In genomic region chr11:2251138-2251537, GRCh38 we compare ENCODE assay signal across 26 cellular contexts. TPM values are rescaled to one million over a fixed set of nuclear protein-coding genes. Genes with fewer than 3 reads are reported as not detected.
"Had no signal": no experiment of that assay in that cellular context is flagged by ENCODE, and none has a peak within 500 bp of the region (broad histone marks: within the 10 kb centered on the region; RNA-seq: fewer than 3 reads in every experiment).

No MANE protein-coding gene starts in this region.

- H3K4me2 ChIP-seq: KMS-11 had no signal

- H3K9me3 Mint-ChIP-seq: activated CD4-positive, alpha-beta memory T cell treated with anti-CD3 and anti-CD28 coated beads, Interleukin-2, amount 10 ng/mL, durations not matched to agents 7 days and 5 days; activated CD4-positive, alpha-beta T cell treated with anti-CD3 and anti-CD28 coated beads, Interleukin-2, amount 10 ng/mL, durations not matched to agents 7 days and 5 days; activated naive CD8-positive, alpha-beta T cell treated with anti-CD3 and anti-CD28 coated beads, Interleukin-2, amount 10 ng/mL, durations not matched to agents 7 days and 5 days; T-helper 1 cell treated with Interleukin-12 subunit alpha and Interleukin-12 subunit beta and Interleukin-4 antibody, amounts not matched to agents 30 μg/mL and 1 μg/mL, for 36 hours had no signal

- H3K27ac ChIP-seq: adrenal gland, breast epithelium, KMS-11 had no signal

- H3K4me1 Mint-ChIP-seq: activated B cell treated with CpG ODN at 0.5 μM for 24 hours; activated CD4-positive, alpha-beta memory T cell treated with anti-CD3 and anti-CD28 coated beads, Interleukin-2, amount 10 ng/mL, durations not matched to agents 7 days and 5 days; activated CD4-positive, alpha-beta T cell treated with anti-CD3 and anti-CD28 coated beads, Interleukin-2, amount 10 ng/mL, durations not matched to agents 7 days and 5 days; activated naive CD8-positive, alpha-beta T cell treated with anti-CD3 and anti-CD28 coated beads, Interleukin-2, amount 10 ng/mL, durations not matched to agents 7 days and 5 days had no signal

- H3K9me3 ChIP-seq: adrenal gland, breast epithelium had no signal

- H3K4me1 ChIP-seq: adrenal gland, breast epithelium had no signal

- H3K36me3 ChIP-seq: adrenal gland, breast epithelium had no signal

- DNase-seq: activated B cell treated with CpG ODN at 0.5 μM for 24 hours; activated CD4-positive, alpha-beta memory T cell treated with anti-CD3 and anti-CD28 coated beads, Interleukin-2, amount 10 ng/mL, durations not matched to agents 7 days and 5 days; activated CD4-positive, alpha-beta T cell treated with anti-CD3 and anti-CD28 coated beads for 1 hour; activated CD4-positive, alpha-beta T cell treated with anti-CD3 and anti-CD28 coated beads, Interleukin-2, amount 10 ng/mL, durations not matched to agents 7 days and 5 days; activated CD8-positive, alpha-beta memory T cell treated with anti-CD3 and anti-CD28 coated beads, Interleukin-2, amount 50 U/mL, for 4 hours; activated naive CD4-positive, alpha-beta T cell treated with anti-CD3 and anti-CD28 coated beads, Interleukin-2, amount 50 U/mL, for 16 hours; activated naive CD8-positive, alpha-beta T cell treated with anti-CD3 and anti-CD28 coated beads, Interleukin-2, amount 10 ng/mL, durations not matched to agents 7 days and 5 days; activated T-cell treated with anti-CD3 and anti-CD28 coated beads, Interleukin-2, amount 50 U/mL, for 1 hour; anterior cingulate cortex; caudate nucleus; NCI-H1092; NCI-H1417; NCI-H1930; NCI-H2171; NCI-H2227 treated with DMSO at 0.1 percent for 48 hours; NCI-H446 treated with DMSO at 0.1 percent for 48 hours; NCI-H526; NCI-H82; SHP77 treated with DMSO at 0.1 percent for 48 hours; T-helper 9 cell had no signal

- H3K27ac Mint-ChIP-seq: activated B cell treated with CpG ODN at 0.5 μM for 24 hours; activated CD4-positive, alpha-beta memory T cell treated with anti-CD3 and anti-CD28 coated beads, Interleukin-2, amount 10 ng/mL, durations not matched to agents 7 days and 5 days; activated CD4-positive, alpha-beta T cell treated with anti-CD3 and anti-CD28 coated beads, Interleukin-2, amount 10 ng/mL, durations not matched to agents 7 days and 5 days; T-helper 1 cell treated with Interleukin-12 subunit alpha and Interleukin-12 subunit beta and Interleukin-4 antibody, amounts not matched to agents 30 μg/mL and 1 μg/mL, for 36 hours had no signal

- H3K27me3 ChIP-seq: adrenal gland, breast epithelium had no signal

- H3K36me3 Mint-ChIP-seq: activated naive CD8-positive, alpha-beta T cell treated with anti-CD3 and anti-CD28 coated beads, Interleukin-2, amount 10 ng/mL, durations not matched to agents 7 days and 5 days had no signal

- H3K9ac ChIP-seq: KMS-11 had no signal

- H3K4me3 Mint-ChIP-seq: activated B cell treated with CpG ODN at 0.5 μM for 24 hours; activated CD4-positive, alpha-beta memory T cell treated with anti-CD3 and anti-CD28 coated beads, Interleukin-2, amount 10 ng/mL, durations not matched to agents 7 days and 5 days; activated CD4-positive, alpha-beta T cell treated with anti-CD3 and anti-CD28 coated beads, Interleukin-2, amount 10 ng/mL, durations not matched to agents 7 days and 5 days; activated naive CD8-positive, alpha-beta T cell treated with anti-CD3 and anti-CD28 coated beads, Interleukin-2, amount 10 ng/mL, durations not matched to agents 7 days and 5 days; T-helper 1 cell treated with Interleukin-12 subunit alpha and Interleukin-12 subunit beta and Interleukin-4 antibody, amounts not matched to agents 30 μg/mL and 1 μg/mL, for 36 hours had no signal

- H3K4me3 ChIP-seq: adrenal gland, breast epithelium had no signal

RNA-seq across cellular contexts. Expression of gene ASCL2, which starts 19.2 kb away (rescaled TPM):
- total RNA-seq: MCF 10A, SK-MEL-5 had no signal

RNA-seq across cellular contexts. Expression of gene C11orf21, which starts 50.6 kb away (rescaled TPM):
- total RNA-seq: MCF 10A, SK-MEL-5 had no signal

RNA-seq across cellular contexts. Expression of gene TSPAN32, which starts 50.7 kb away (rescaled TPM):
- total RNA-seq: MCF 10A, SK-MEL-5 had no signal
